1 cellular context compared by ENCODE assay signal in the genomic region with DNA sequence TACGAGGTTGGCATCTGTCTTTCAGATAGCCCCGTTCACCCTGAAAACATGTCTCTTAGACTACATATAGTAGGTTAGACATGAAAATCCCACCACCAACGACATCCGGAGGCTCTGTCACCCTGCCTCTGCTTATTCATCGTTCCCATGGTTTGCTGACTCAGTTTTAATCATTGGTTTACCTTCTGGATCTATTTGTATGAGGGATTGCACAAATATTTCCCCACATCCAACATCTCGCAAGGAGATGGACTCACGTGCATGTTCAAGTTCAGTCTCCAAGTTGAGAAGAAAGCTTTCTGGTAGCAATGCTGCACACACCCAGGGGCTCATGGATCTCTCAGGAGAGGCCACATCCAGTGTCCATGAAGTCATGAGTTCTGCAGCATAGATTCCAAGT.
TF ChIP-seq lines count a peak whose summit lies in the region.

No MANE protein-coding gene starts in this region.

TF ChIP-seq in K562, 482 proteins besides CTCF, POLR2A, EP300 and RAD21:
- no peak for TF ChIP-seq NFRKB (IDR thresholded peaks at IDR 0.05; ENCODE audit: low read depth)
- TF ChIP-seq ZNF316 (IDR thresholded peaks at IDR 0.05) = peak; percentile 49; the same call in 1 of the 2 replicates
- TF ChIP-seq FOXA1 (IDR thresholded peaks at IDR 0.05; ENCODE audit: borderline replicate concordance) = no peak
- TF ChIP-seq, protein P1, sequence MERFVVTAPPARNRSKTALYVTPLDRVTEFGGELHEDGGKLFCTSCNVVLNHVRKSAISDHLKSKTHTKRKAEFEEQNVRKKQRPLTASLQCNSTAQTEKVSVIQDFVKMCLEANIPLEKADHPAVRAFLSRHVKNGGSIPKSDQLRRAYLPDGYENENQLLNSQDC (CRISPR knock-in tag; IDR thresholded peaks at IDR 0.05) = no peak
